ENCODE assay signal across 8 cellular contexts in the genomic region with DNA sequence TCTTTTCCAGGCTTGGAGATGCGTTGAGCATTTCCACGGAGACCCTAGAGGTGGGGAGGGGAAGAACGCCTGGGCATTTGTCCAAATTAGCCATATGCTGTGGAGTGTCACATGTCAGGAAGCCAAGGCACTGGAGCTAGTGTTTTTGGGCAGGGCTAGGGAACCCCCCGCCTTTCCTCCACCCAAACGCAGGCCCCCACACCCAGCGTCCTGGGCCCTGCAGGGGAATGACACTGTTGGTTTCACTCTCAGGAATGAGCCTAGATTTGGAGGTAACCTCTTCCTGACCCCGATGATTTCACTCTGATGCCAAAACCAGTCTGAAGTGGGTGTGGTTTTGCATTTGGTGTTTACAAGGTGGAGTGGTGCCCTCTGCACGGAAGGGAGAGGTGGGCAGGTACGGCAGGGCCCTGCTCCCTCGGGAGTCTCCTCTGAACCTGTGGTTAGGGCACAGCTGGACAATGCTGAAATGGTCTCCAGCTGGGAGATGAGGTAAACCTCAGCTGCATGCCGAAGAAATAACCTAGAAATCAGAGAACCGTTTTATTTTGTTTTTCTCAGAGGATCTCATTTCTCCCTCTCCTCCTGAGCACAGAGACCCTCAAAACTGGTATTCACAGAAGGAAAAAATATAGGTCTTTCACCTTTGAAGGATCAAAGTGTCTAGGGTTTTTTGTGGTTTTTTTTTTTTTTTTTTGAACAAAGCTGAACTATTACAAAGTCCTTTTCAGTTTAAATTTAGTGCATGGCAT. TPM values are rescaled to one million over a fixed set of nuclear protein-coding genes. Genes with fewer than 3 reads are reported as not detected.
DNase-seq lines count a peak whose midpoint lies in the region; ATAC-seq, FAIRE-seq and TF ChIP-seq lines count a peak whose summit lies in the region.

No MANE protein-coding gene starts in this region.

- H4K20me1 ChIP-seq in endothelial cell of umbilical vein (replicated peaks; ENCODE audit: control insufficient read depth, extremely low read depth, insufficient read depth, low read length) = no peaks in the 10 kb centered on the region

- H3K4me3 ChIP-seq in endothelial cell of umbilical vein (replicated peaks in 1 of 3; ENCODE audit: insufficient read depth in 1 of 3, low read depth in 1 of 3, low read length in 3 of 3) = no peak overlapping the region
- H3K4me3 ChIP-seq in small intestine (ENCODE audit: low read depth in 1 of 2, low read length in 2 of 2) = no peak overlapping the region

- no peaks in the 10 kb centered on the region for H3K27me3 ChIP-seq in endothelial cell of umbilical vein (ENCODE audit: control insufficient read depth in 2 of 2, insufficient read depth in 2 of 2, low read length in 2 of 2)
- no peaks in the 10 kb centered on the region for H3K27me3 ChIP-seq in small intestine (ENCODE audit: control insufficient read depth in 2 of 2, insufficient read depth in 2 of 2, low read length in 2 of 2)

- CTCF ChIA-PET in RWPE1 (lab: Yijun Ruan, JAX) = interaction anchor here (0.6 kb wide), 2 partner anchors 477 to 824 kb away, joined by 3 to 5 read pairs; no protein-coding TSS in a partner anchor
- CTCF ChIA-PET in endothelial cell of umbilical vein (lab: Charles Lee) = interaction anchor here (0.8 to 5.3 kb wide), 5 partner anchors 13 to 475 kb away, joined by 3 to 42 read pairs (median 4); no protein-coding TSS in a partner anchor

- no peak overlapping the region for H3K4me2 ChIP-seq in endothelial cell of umbilical vein (ENCODE audit: insufficient read depth, low read length)

- no peak for TF ChIP-seq POLR2A in endothelial cell of umbilical vein (IDR thresholded peaks at IDR 0.05; ENCODE audit: low read depth, low read length)

- peak overlapping the region; percentile 21; the same call in 1 of the 2 replicates for H3K27ac ChIP-seq in RWPE1
- peak overlapping the region; percentile 22 for H3K27ac ChIP-seq in endothelial cell of umbilical vein (ENCODE audit: insufficient read depth, low read depth, low read length)
- H3K27ac ChIP-seq in small intestine (ENCODE audit: low read depth in 1 of 2, low read length in 1 of 2) = no peak overlapping the region

- intact Hi-C loops in endothelial cell of umbilical vein (cut with micrococcal nuclease) = loop anchor here (5.0 to 10.0 kb wide), 2 partner anchors 497 to 580 kb away; partner anchors contain the start of gene ZBTB2

- BruUV-seq in endothelial cell of umbilical vein (replicated peaks; lab: Mats Ljungman, UMichigan) = no TSS peak

- H2AFZ ChIP-seq in endothelial cell of umbilical vein (ENCODE audit: low read depth, low read length) = no peak overlapping the region

- H3K4me1 ChIP-seq in endothelial cell of umbilical vein (ENCODE audit: control insufficient read depth, extremely low read depth, insufficient read depth, low read length) = peaks cover 7% of the 10 kb centered on the region
- H3K4me1 ChIP-seq in small intestine (ENCODE audit: control insufficient read depth in 2 of 2, insufficient read depth in 1 of 2, low read depth in 1 of 2, low read length in 1 of 2) = no peaks in the 10 kb centered on the region

- 44 to 57% (median 53%) methylated on average over 12 of the region's 12 CpGs for WGBS in small intestine, 3 donors

- dilution Hi-C loops in endothelial cell of umbilical vein (cut with MboI; ENCODE audit: extremely low pct_ligation_motif_present, low sequenced_read_pairs) = no loop called here

- POLR2A ChIA-PET in RWPE1 (lab: Yijun Ruan, JAX; ENCODE audit: low non-redundant PET) (no interaction called here), endothelial cell of umbilical vein (lab: Charles Lee) (interaction anchor here (0.6 kb wide), 2 partner anchors 10 to 110 kb away, joined by 3 to 4 read pairs; no protein-coding TSS in a partner anchor)

- H3K36me3 ChIP-seq in endothelial cell of umbilical vein (ENCODE audit: control insufficient read depth in 2 of 2, extremely low read depth in 1 of 2, insufficient read depth in 2 of 2, low read length in 2 of 2) = peaks cover 6 to 7% of the 10 kb centered on the region in 2 experiments
- no peaks in the 10 kb centered on the region for H3K36me3 ChIP-seq in small intestine (ENCODE audit: control insufficient read depth in 2 of 2, insufficient read depth in 2 of 2, low read length in 2 of 2)

- no peaks in the 10 kb centered on the region for H3K9me1 ChIP-seq in endothelial cell of umbilical vein (replicated peaks; ENCODE audit: control insufficient read depth, extremely low read depth, insufficient read depth, low read length)

- TF ChIP-seq CTCF in RWPE1 (conservative IDR thresholded peaks at IDR 0.05; ENCODE audit: low read depth) (no peak), endothelial cell of umbilical vein (IDR thresholded peaks at IDR 0.05; ENCODE audit: extremely low read depth in 1 of 2, insufficient read depth in 1 of 2, low read depth in 1 of 2, low read length in 2 of 2) (no peak)

- H3K9ac ChIP-seq in endothelial cell of umbilical vein (replicated peaks; ENCODE audit: extremely low read depth, insufficient read depth, low read length) = no peak overlapping the region

- ATAC-seq in GM18868 (IDR thresholded peaks at IDR 0.05; ENCODE audit: unreplicated experiment) (peak; percentile 65), HG03108 (IDR thresholded peaks at IDR 0.05; ENCODE audit: unreplicated experiment) (peak; percentile 38)

- peak; percentile 6 for DNase-seq in AG08396 (ENCODE audit: low spot score)
- peak; percentile 22 for DNase-seq in RWPE1 (ENCODE audit: low spot score)
- no peak for DNase-seq in endothelial cell of umbilical vein (ENCODE audit: low read depth, low spot score)
- peak; percentile 16 for DNase-seq in stimulated activated CD4-positive, alpha-beta T cell treated with anti-CD3 and anti-CD28 coated beads, Interleukin-4, amount 100 ng/mL, for 1 hour
- DNase-seq in small intestine = no peak
- no peak for DNase-seq in urothelium cell line (ENCODE audit: low spot score)

- H3K9me3 ChIP-seq in endothelial cell of umbilical vein (replicated peaks; ENCODE audit: control insufficient read depth, insufficient read depth, low read length) (no peaks in the 10 kb centered on the region), small intestine (ENCODE audit: control insufficient read depth, low read depth) (no peaks in the 10 kb centered on the region)

- FAIRE-seq in endothelial cell of umbilical vein (lab: Jason Lieb, UNC) (no peak), small intestine (lab: Jason Lieb, UNC) (no peak), urothelium cell line (lab: Jason Lieb, UNC) (no peak)

- H3K79me2 ChIP-seq in endothelial cell of umbilical vein (ENCODE audit: control insufficient read depth, insufficient read depth, low read length) = peaks cover 23% of the 10 kb centered on the region

TF ChIP-seq in endothelial cell of umbilical vein, 7 proteins besides CTCF, POLR2A, EP300 and RAD21:
- TF ChIP-seq POLR2AphosphoS5 (IDR thresholded peaks at IDR 0.05; ENCODE audit: insufficient read depth, low read depth, low read length) (no peak), MYC (IDR thresholded peaks at IDR 0.05; ENCODE audit: low read depth, low read length) (no peak), JUN (IDR thresholded peaks at IDR 0.05; ENCODE audit: borderline replicate concordance, insufficient read depth, insufficient read length, low read depth) (no peak), FOS (IDR thresholded peaks at IDR 0.05; ENCODE audit: borderline replicate concordance, insufficient read depth, low read length) (no peak)

RNA-seq across cellular contexts. Expression of gene MTHFD1L, which starts 29.6 kb away (rescaled TPM):
- 120 and 121 TPM in 2 replicates for total RNA-seq in endothelial cell of umbilical vein
- polyA plus RNA-seq in endothelial cell of umbilical vein = 31.8 and 40.2 TPM in 2 replicates
- 53.2 and 57.9 TPM in 2 replicates for polyA plus RNA-seq in endothelial cell of umbilical vein (2011; cell fraction: cytosol; rRNA removed)
- polyA plus RNA-seq in endothelial cell of umbilical vein (2011; cell fraction: nucleus; rRNA removed) = 76.6 and 82.8 TPM in 2 replicates
- polyA plus RNA-seq in endothelial cell of umbilical vein (2012) = 75.2 and 98.6 TPM in 2 replicates
- 65.1 and 70.7 TPM in 2 replicates for polyA minus RNA-seq in endothelial cell of umbilical vein
- 34.5 TPM for polyA minus RNA-seq in endothelial cell of umbilical vein (2011; cell fraction: cytosol; rRNA and poly(A)+ RNA removed)
- 81.5 and 117 TPM in 2 replicates for polyA minus RNA-seq in endothelial cell of umbilical vein (2011; cell fraction: nucleus; rRNA and poly(A)+ RNA removed)
- polyA plus RNA-seq in small intestine = 10 to 100 TPM in 1 of 3 donors, 1 to 10 TPM in 1, under 1 TPM in 1; 0.89 to 14.2 (median 1.6) TPM

Comparison
In these comparisons a context has a peak if more than half of its experiments do, and no peak if none do; other contexts are left out.
1. DNase-seq: peak in AG08396 (single experiment), RWPE1 (single experiment) and stimulated activated CD4-positive, alpha-beta T cell treated with anti-CD3 and anti-CD28 coated beads, Interleukin-4, amount 100 ng/mL, for 1 hour (single experiment); none in endothelial cell of umbilical vein (single experiment), small intestine (single experiment) and urothelium cell line (single experiment).
2. H3K27ac ChIP-seq: peak in RWPE1 (single experiment) and endothelial cell of umbilical vein (single experiment); none in small intestine (0 of 2).